2 cellular contexts compared by ENCODE assay signal in genomic region chr21:45336535-45336810, GRCh38.
A peak's percentile ranks its signal among the peaks of the same experiment; 100 is the strongest.
TF ChIP-seq lines count a peak whose summit lies in the region.

No MANE protein-coding gene starts in this region.

TF ChIP-seq in HepG2, 621 proteins besides CTCF, POLR2A, EP300 and RAD21:
- TF ChIP-seq SPEN (CRISPR knock-in tag; IDR thresholded peaks at IDR 0.05; ENCODE audit: low read depth) (0 out of 2 replicates have a peak, but pooled peaks have one; percentile 4), CHD4 (IDR thresholded peaks at IDR 0.05; ENCODE audit: borderline replicate concordance, low read length) (no peak), NONO (IDR thresholded peaks at IDR 0.05) (no peak), NONO (CRISPR knock-in tag; conservative IDR thresholded peaks at IDR 0.05) (no peak), ZNF775 (CRISPR knock-in tag; IDR thresholded peaks at IDR 0.05; ENCODE audit: borderline replicate concordance) (no peak), AFF4 (CRISPR knock-in tag; IDR thresholded peaks at IDR 0.05) (no peak), ZSCAN12 (CRISPR knock-in tag; IDR thresholded peaks at IDR 0.05) (no peak), ZNF598 (CRISPR knock-in tag; IDR thresholded peaks at IDR 0.05; ENCODE audit: borderline replicate concordance) (no peak), ZNF776 (CRISPR knock-in tag; IDR thresholded peaks at IDR 0.05) (no peak), HMGXB3 (CRISPR knock-in tag; IDR thresholded peaks at IDR 0.05; ENCODE audit: borderline replicate concordance) (no peak)

TF ChIP-seq in H1, 55 proteins besides CTCF, POLR2A, EP300 and RAD21:
- TF ChIP-seq PHF8 (conservative IDR thresholded peaks at IDR 0.05; ENCODE audit: low read depth, low read length): no peak
- no peak for TF ChIP-seq TEAD4 (IDR thresholded peaks at IDR 0.05; ENCODE audit: low read depth, low read length)
- TF ChIP-seq RFX5 (IDR thresholded peaks at IDR 0.05; ENCODE audit: borderline replicate concordance, low read depth, low read length): no peak
- TF ChIP-seq TAF1 (IDR thresholded peaks at IDR 0.05; ENCODE audit: low read depth, low read length): no peak
- TF ChIP-seq CHD2 (IDR thresholded peaks at IDR 0.05; ENCODE audit: low read length): no peak
- no peak for TF ChIP-seq ASH2L (IDR thresholded peaks at IDR 0.05; ENCODE audit: low read length)
- no peak for TF ChIP-seq ZNF274 (IDR thresholded peaks at IDR 0.05; ENCODE audit: borderline replicate concordance, extremely low read depth, low read length)
- TF ChIP-seq GTF2F1 (IDR thresholded peaks at IDR 0.05; ENCODE audit: borderline replicate concordance, low read depth, low read length): no peak
- TF ChIP-seq TCF12 (IDR thresholded peaks at IDR 0.05; ENCODE audit: low read depth, low read length): no peak
- no peak for TF ChIP-seq RBBP5 (IDR thresholded peaks at IDR 0.05; ENCODE audit: borderline replicate concordance, low read depth, low read length)
